In genomic region chr10:87781545-87781944, GRCh38 we compare ENCODE assay signal across 26 cellular contexts. TPM values are rescaled to one million over a fixed set of nuclear protein-coding genes. Genes with fewer than 3 reads are reported as not detected.
A peak's percentile ranks its signal among the peaks of the same experiment; 100 is the strongest.
DNase-seq lines count a peak whose midpoint lies in the region; ATAC-seq, FAIRE-seq and TF ChIP-seq lines count a peak whose summit lies in the region.
"Had no signal": no experiment of that assay in that cellular context is flagged by ENCODE, and none has a peak within 500 bp of the region (broad histone marks: within the 10 kb centered on the region; RNA-seq: fewer than 3 reads in every experiment).

No MANE protein-coding gene starts in this region.

- H3K4me1 ChIP-seq in HepG2 (ENCODE audit: insufficient read depth, low read length) (no peaks in the 10 kb centered on the region), right lobe of liver (no peaks in the 10 kb centered on the region), HEK293 (ENCODE audit: control insufficient read depth, insufficient read depth, low read length) (no peaks in the 10 kb centered on the region), lower lobe of right lung (no peaks in the 10 kb centered on the region)
- H3K4me1 ChIP-seq in CD4-positive, alpha-beta memory T cell (ENCODE audit: insufficient read depth, low read length): no peaks in the 10 kb centered on the region
- H3K4me1 ChIP-seq: A549 had no signal

- H3K27ac Mint-ChIP-seq in WTC11: no peak overlapping the region
- peak overlapping the region; percentile 12 for H3K27ac Mint-ChIP-seq in memory B cell
- H3K27ac Mint-ChIP-seq in CD4-positive, alpha-beta memory T cell: peak overlapping the region in 1 of 7 donors; percentile 38
- H3K27ac Mint-ChIP-seq: B cell; CD4-positive, alpha-beta T cell had no signal

- no peak for TF ChIP-seq POLR2A in HepG2 (IDR thresholded peaks at IDR 0.05; ENCODE audit: insufficient read depth in 1 of 2, low read depth in 2 of 2, low read length in 2 of 2)
- TF ChIP-seq POLR2A in right lobe of liver (IDR thresholded peaks at IDR 0.05): no peak

- H3K9me3 ChIP-seq in HepG2 (ENCODE audit: low read length) (no peaks in the 10 kb centered on the region), right lobe of liver (no peaks in the 10 kb centered on the region), HEK293 (ENCODE audit: control insufficient read depth, insufficient read depth, low read depth, low read length) (no peaks in the 10 kb centered on the region), lower lobe of right lung (no peaks in the 10 kb centered on the region)
- H3K9me3 ChIP-seq in CD4-positive, alpha-beta memory T cell (ENCODE audit: control insufficient read depth in 1 of 2, low read length in 2 of 2): no peaks in the 10 kb centered on the region
- H3K9me3 ChIP-seq: A549 had no signal

- no peaks in the 10 kb centered on the region for H4K20me1 ChIP-seq in HepG2 (ENCODE audit: insufficient read depth, low read length)

- DNase-seq in HepG2 (ENCODE audit: low spot score): no peak
- no peak for DNase-seq in right lobe of liver
- no peak for DNase-seq in WTC11 (ENCODE audit: low spot score)
- DNase-seq in memory B cell (ENCODE audit: low spot score in 2 of 2): no peak
- DNase-seq in CD4-positive, alpha-beta memory T cell: no peak
- no peak for DNase-seq in lower lobe of right lung
- DNase-seq: AML-193; CD4-positive, alpha-beta T cell; CD8-positive, alpha-beta memory T cell; COR-L47; DMS 273 treated with DMSO at 0.1 percent for 48 hours; DMS153; DMS53; DMS79; DND-41; EL; GDM1 had no signal

- H3K27me3 ChIP-seq in HepG2 (ENCODE audit: control insufficient read depth in 1 of 2, insufficient read depth in 2 of 2, low read length in 2 of 2) (no peaks in the 10 kb centered on the region), right lobe of liver (no peaks in the 10 kb centered on the region), lower lobe of right lung (ENCODE audit: low read depth) (no peaks in the 10 kb centered on the region)
- H3K27me3 ChIP-seq in CD4-positive, alpha-beta memory T cell (ENCODE audit: insufficient read depth, low read length): no peaks in the 10 kb centered on the region
- H3K27me3 ChIP-seq: BLaER1 treated with 17β-estradiol and CSF1 and Interleukin-3, amounts not matched to agents 10 nM and 100 nM had no signal

- in situ Hi-C loops in HepG2 (cut with HindIII; ENCODE audit: extremely low pct_ligation_motif_present, low pct_unique_long_range_greater_than_20kb): no loop called here

- no TSS peak for BruUV-seq in HepG2 (replicated peaks; lab: Mats Ljungman, UMichigan)

- TF ChIP-seq EP300 in HepG2 (IDR thresholded peaks at IDR 0.05; ENCODE audit: low read depth in 2 of 2, low read length in 2 of 2) (no peak), HepG2 (CRISPR knock-in tag; IDR thresholded peaks at IDR 0.05; ENCODE audit: borderline replicate concordance) (no peak)

- intact Hi-C loops in HepG2 (cut with micrococcal nuclease; ENCODE audit: unreplicated experiment): no loop called here
- intact Hi-C loops in right lobe of liver (cut with DNase I): no loop called here
- intact Hi-C loops in CD4-positive, alpha-beta memory T cell (cut with micrococcal nuclease): no loop called here
- intact Hi-C loops in lower lobe of right lung (cut with DNase I): no loop called here

- H3K36me3 ChIP-seq in HepG2 (replicated peaks in 1 of 2; ENCODE audit: control insufficient read depth in 1 of 2, insufficient read depth in 2 of 2, low read length in 2 of 2) (peaks cover 5 to 46% of the 10 kb centered on the region in 2 experiments; a peak in 4 of 5 replicates), right lobe of liver (peaks cover 0 to 4% (median 0%) of the 10 kb centered on the region in 4 donors), HEK293 (ENCODE audit: control insufficient read depth in 2 of 2, insufficient read depth in 1 of 2, low read length in 2 of 2) (peaks cover 49 to 53% of the 10 kb centered on the region in 2 experiments), lower lobe of right lung (peaks cover 41% of the 10 kb centered on the region)
- H3K36me3 ChIP-seq in CD4-positive, alpha-beta memory T cell (ENCODE audit: insufficient read depth, low read length): peaks cover 11% of the 10 kb centered on the region

- no peak for FAIRE-seq in HepG2 (lab: Jason Lieb, UNC)
- FAIRE-seq: GM12892 had no signal

- H3K4me3 ChIP-seq in HepG2 (replicated peaks in 1 of 3; ENCODE audit: insufficient read depth in 1 of 3, low read depth in 2 of 3, low read length in 3 of 3): no peak overlapping the region
- H3K4me3 ChIP-seq in right lobe of liver: no peak overlapping the region
- no peak overlapping the region for H3K4me3 ChIP-seq in HEK293 (ENCODE audit: low read depth, low read length)
- no peak overlapping the region for H3K4me3 ChIP-seq in CD4-positive, alpha-beta memory T cell (ENCODE audit: low read length in 2 of 2)
- no peak overlapping the region for H3K4me3 ChIP-seq in lower lobe of right lung
- H3K4me3 ChIP-seq: A549; BLaER1 treated with 17β-estradiol and CSF1 and Interleukin-3, amounts not matched to agents 10 nM and 100 nM; GM12878 had no signal

- TF ChIP-seq CTCF in HepG2 (CRISPR knock-in tag; IDR thresholded peaks at IDR 0.05): no peak
- no peak for TF ChIP-seq CTCF in right lobe of liver (IDR thresholded peaks at IDR 0.05)
- no peak for TF ChIP-seq CTCF in HEK293 (tag by site-specific recombination; IDR thresholded peaks at IDR 0.05)
- no peak for TF ChIP-seq CTCF in WTC11 (IDR thresholded peaks at IDR 0.05)
- TF ChIP-seq CTCF in lower lobe of right lung (IDR thresholded peaks at IDR 0.05): no peak

- no peak overlapping the region for H3K4me2 ChIP-seq in HepG2 (ENCODE audit: low read depth, low read length)
- H3K4me2 ChIP-seq: A549; BLaER1 treated with 17β-estradiol and CSF1 and Interleukin-3, amounts not matched to agents 10 nM and 100 nM had no signal

- no peaks in the 10 kb centered on the region for H3K9me3 Mint-ChIP-seq in WTC11
- H3K9me3 Mint-ChIP-seq in memory B cell: no peaks in the 10 kb centered on the region
- H3K9me3 Mint-ChIP-seq in CD4-positive, alpha-beta memory T cell: no peaks in the 10 kb centered on the region
- H3K9me3 Mint-ChIP-seq: CD4-positive, alpha-beta T cell; CD8-positive, alpha-beta memory T cell had no signal

- H3K27ac ChIP-seq in HepG2 (ENCODE audit: extremely low read length, insufficient read depth, low read length): no peak overlapping the region
- H3K27ac ChIP-seq in right lobe of liver: no peak overlapping the region
- no peak overlapping the region for H3K27ac ChIP-seq in HEK293 (ENCODE audit: extremely low read depth, low read depth, low read length)
- H3K27ac ChIP-seq in CD4-positive, alpha-beta memory T cell (ENCODE audit: low read depth, low read length): no peak overlapping the region
- no peak overlapping the region for H3K27ac ChIP-seq in lower lobe of right lung
- H3K27ac ChIP-seq: 22Rv1; A549; BLaER1 treated with 17β-estradiol and CSF1 and Interleukin-3, amounts not matched to agents 10 nM and 100 nM; C4-2B had no signal

- H3K27me3 Mint-ChIP-seq in WTC11 (ENCODE audit: low read depth) (no peaks in the 10 kb centered on the region), memory B cell (no peaks in the 10 kb centered on the region)
- no peaks in the 10 kb centered on the region for H3K27me3 Mint-ChIP-seq in CD4-positive, alpha-beta memory T cell
- H3K27me3 Mint-ChIP-seq: B cell; CD4-positive, alpha-beta T cell; CD8-positive, alpha-beta memory T cell had no signal

- CTCF ChIA-PET in HepG2 (lab: Yijun Ruan, JAX; ENCODE audit: low intra/inter-chr PET ratio, low total read pairs) (no interaction called here), HEK293 (lab: Yijun Ruan, JAX) (interaction anchor here (1.0 kb wide), 1 partner anchor 12 kb away, joined by 4 read pairs; no protein-coding TSS in a partner anchor), WTC11 (lab: Charles Lee) (no interaction called here)
- CTCF ChIA-PET in CD4-positive, alpha-beta memory T cell (lab: Charles Lee; ENCODE audit: partially characterized antibody): no interaction called here

- ATAC-seq in HepG2: no peak
- ATAC-seq in right lobe of liver: no peak
- no peak for ATAC-seq in WTC11
- ATAC-seq in memory B cell (ENCODE audit: low read depth): no peak
- no peak for ATAC-seq in GM18870 (IDR thresholded peaks at IDR 0.05; ENCODE audit: unreplicated experiment)
- ATAC-seq in lower lobe of right lung: no peak
- ATAC-seq: A549, GM12878 had no signal

- no peak overlapping the region for H3K4me3 Mint-ChIP-seq in WTC11
- no peak overlapping the region for H3K4me3 Mint-ChIP-seq in memory B cell
- H3K4me3 Mint-ChIP-seq in CD4-positive, alpha-beta memory T cell: no peak overlapping the region
- H3K4me3 Mint-ChIP-seq: B cell; CD4-positive, alpha-beta T cell; CD8-positive, alpha-beta memory T cell had no signal

- H3K36me3 Mint-ChIP-seq in WTC11 (peaks cover 23% of the 10 kb centered on the region), memory B cell (peaks cover 18% of the 10 kb centered on the region)
- peaks cover 44 to 64% of the 10 kb centered on the region in 2 donors for H3K36me3 Mint-ChIP-seq in CD4-positive, alpha-beta memory T cell

- no peak for TF ChIP-seq RAD21 in HepG2 (CRISPR knock-in tag; IDR thresholded peaks at IDR 0.05)

- no peak overlapping the region for H2AFZ ChIP-seq in HepG2 (ENCODE audit: low read length)

- H3K9ac ChIP-seq in HepG2 (ENCODE audit: insufficient read depth, low read depth, low read length): no peak overlapping the region
- H3K9ac ChIP-seq: BLaER1 treated with 17β-estradiol and CSF1 and Interleukin-3, amounts not matched to agents 10 nM and 100 nM had no signal

- POLR2A ChIA-PET in HepG2 (lab: Yijun Ruan, JAX): no interaction called here
- POLR2A ChIA-PET in HEK293 (lab: Yijun Ruan, JAX): no interaction called here
- POLR2A ChIA-PET in WTC11 (lab: Charles Lee): no interaction called here
- POLR2A ChIA-PET in CD4-positive, alpha-beta memory T cell (lab: Charles Lee; ENCODE audit: partially characterized antibody): interaction anchor here (0.6 kb wide), 1 partner anchor 36 kb away, joined by 3 read pairs; no protein-coding TSS in a partner anchor

- no peaks in the 10 kb centered on the region for H3K79me2 ChIP-seq in HepG2 (ENCODE audit: insufficient read depth, low read length)

- no peaks in the 10 kb centered on the region for H3K4me1 Mint-ChIP-seq in WTC11
- no peaks in the 10 kb centered on the region for H3K4me1 Mint-ChIP-seq in memory B cell
- H3K4me1 Mint-ChIP-seq in CD4-positive, alpha-beta memory T cell: peaks cover 0 to 29% (median 12%) of the 10 kb centered on the region in 4 donors
- H3K4me1 Mint-ChIP-seq: B cell had no signal

- WGBS in HepG2 (ENCODE audit: low lambda C conversion rate): 100% methylated on average over 2 of the region's 2 CpGs
- WGBS in right lobe of liver (ENCODE audit: insufficient coverage, low coverage, low lambda C conversion rate, missing lambda C conversion rate): 100% methylated on average over 2 of the region's 2 CpGs

RNA-seq across cellular contexts. Expression of gene ATAD1, which starts 36.5 kb away (rescaled TPM):
- total RNA-seq in HepG2 (2016; rRNA removed; fragmentation: Illumina TruSeq; extraction: Trizol) (23.2 and 28.2 TPM in 2 replicates), right lobe of liver (10 to 100 TPM; 17.4 to 24.2 (median 22.3) TPM), WTC11 (2021) (43.7 to 46.7 TPM (median 45.5 TPM) in 3 replicates), lower lobe of right lung (51.2 TPM)
- total RNA-seq in HepG2 (2016; cell fraction: cytosol; rRNA removed; fragmentation: Illumina TruSeq; extraction: Trizol; ENCODE audit: low read depth): 4.1 and 4.4 TPM in 2 replicates
- total RNA-seq in HepG2 (2016; cell fraction: insoluble cytoplasmic fraction; rRNA removed; fragmentation: Illumina TruSeq; extraction: Trizol): 20.5 and 28.2 TPM in 2 replicates
- total RNA-seq in HepG2 (2016; cell fraction: membrane; rRNA removed; fragmentation: Illumina TruSeq; extraction: Trizol): 9.8 and 11.6 TPM in 2 replicates
- total RNA-seq in HepG2 (2016; cell fraction: nucleus; rRNA removed; fragmentation: Illumina TruSeq; extraction: Trizol): 31.5 and 36.1 TPM in 2 replicates
- polyA plus RNA-seq in HepG2 (2011; rRNA removed): 13.2 and 14.9 TPM in 2 replicates
- polyA plus RNA-seq in HepG2 (2011; cell fraction: cytosol; rRNA removed): 5.7 and 10.9 TPM in 2 replicates
- polyA plus RNA-seq in HepG2 (2011; cell fraction: nucleus; rRNA removed): 9.2 and 13.6 TPM in 2 replicates
- 28.9 and 35.5 TPM in 2 replicates for polyA plus RNA-seq in HepG2 (2012)
- polyA plus RNA-seq in HepG2 (2016; cell fraction: cytosol; fragmentation: Illumina TruSeq; extraction: Trizol; ENCODE audit: low read depth): 1.4 and 1.9 TPM in 2 replicates
- 15.9 and 16.5 TPM in 2 replicates for polyA plus RNA-seq in HepG2 (2016; cell fraction: insoluble cytoplasmic fraction; fragmentation: Illumina TruSeq; extraction: Trizol; ENCODE audit: low read depth)
- 5.1 and 5.7 TPM in 2 replicates for polyA plus RNA-seq in HepG2 (2016; cell fraction: membrane; fragmentation: Illumina TruSeq; extraction: Trizol; ENCODE audit: low read depth)
- 35.9 and 37.6 TPM in 2 replicates for polyA plus RNA-seq in HepG2 (2016; cell fraction: nucleus; fragmentation: Illumina TruSeq; extraction: Trizol; ENCODE audit: insufficient read depth, low read depth)
- polyA minus RNA-seq in HepG2 (2011; rRNA and poly(A)+ RNA removed; ENCODE audit: low replicate concordance): 8.2 and 36.0 TPM in 2 replicates
- 15.2 and 18.0 TPM in 2 replicates for polyA minus RNA-seq in HepG2 (2011; cell fraction: cytosol; rRNA and poly(A)+ RNA removed)
- polyA minus RNA-seq in HepG2 (2011; cell fraction: nucleus; rRNA and poly(A)+ RNA removed): 45.7 and 51.8 TPM in 2 replicates
- total RNA-seq in CD4-positive, alpha-beta memory T cell: 10 to 100 TPM; 46.5 to 52.0 TPM
- polyA plus RNA-seq in CD4-positive, alpha-beta memory T cell: 10 to 100 TPM; 39.6 to 41.5 TPM

Comparison
In these comparisons a context has a peak if more than half of its experiments do, and no peak if none do; other contexts are left out.
1. Of the 63 proteins assayed by ChIP-seq in both HepG2 and HEK293: peak only in HepG2: none; only in HEK293: none; in both: ZNF121; in neither: 62.